Comparison of ENCODE assay signal across 8 cellular contexts in the genomic region with DNA sequence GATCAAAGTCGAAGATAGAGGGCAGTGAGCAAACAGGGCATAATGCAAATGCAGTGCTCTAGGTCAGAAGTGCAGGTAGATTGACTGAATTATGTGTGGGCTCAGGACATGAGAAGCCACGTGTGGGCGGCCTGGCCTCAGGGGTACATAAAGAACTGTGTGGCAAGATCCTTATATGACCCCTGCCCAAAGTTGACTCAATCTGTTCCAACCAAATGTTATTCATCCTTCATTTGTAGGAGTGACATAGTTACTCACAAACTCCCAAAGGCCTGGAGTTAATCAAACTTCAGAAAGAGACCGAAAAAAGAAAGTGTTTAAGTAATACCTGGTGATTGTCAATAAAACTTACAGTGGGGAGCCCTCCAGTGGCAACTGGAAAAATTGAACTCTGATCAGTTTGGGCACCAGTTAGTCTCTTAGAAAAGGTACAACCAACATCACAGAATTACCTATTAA.
A peak's percentile ranks its signal among the peaks of the same experiment; 100 is the strongest.
DNase-seq lines count a peak whose midpoint lies in the region; ATAC-seq and TF ChIP-seq lines count a peak whose summit lies in the region.

No MANE protein-coding gene starts in this region.

- no peaks in the 10 kb centered on the region for H4K20me1 ChIP-seq in GM23338 (replicated peaks; ENCODE audit: insufficient read depth)

- DNase-seq in D341Med (ENCODE audit: low spot score) (peak; percentile 30), GM23338 (ENCODE audit: low spot score) (peak; percentile 57), SW480 (ENCODE audit: low spot score) (peak; percentile 33), iPS DF 4.7 (ENCODE audit: extremely low read depth, low spot score) (peak; percentile 14), type B pancreatic cell (ENCODE audit: extremely low spot score, unreplicated experiment) (no peak), spleen (no peak), gastrocnemius medialis (no peak), UCSD-AML1 (lab: John Stamatoyannopoulos, UW; ENCODE audit: unreplicated experiment) (no peak)

- no peaks in the 10 kb centered on the region for H3K9me2 ChIP-seq in GM23338 (ENCODE audit: insufficient read depth)

- H3K4me3 Mint-ChIP-seq in GM23338 (no peak overlapping the region), type B pancreatic cell (no peak overlapping the region)

- H3K79me2 ChIP-seq in GM23338 (replicated peaks; ENCODE audit: insufficient read depth): no peaks in the 10 kb centered on the region

- in situ Hi-C loops in gastrocnemius medialis (cut with MboI; ENCODE audit: low sequenced_read_pairs in 4 of 4): no loop called here

- no peak overlapping the region for H3K4me3 ChIP-seq in GM23338
- no peak overlapping the region for H3K4me3 ChIP-seq in spleen
- no peak overlapping the region for H3K4me3 ChIP-seq in gastrocnemius medialis

- H2AFZ ChIP-seq in GM23338: no peak overlapping the region

- H3K27ac ChIP-seq in GM23338 (ENCODE audit: low read depth): no peak overlapping the region
- no peak overlapping the region for H3K27ac ChIP-seq in spleen
- H3K27ac ChIP-seq in gastrocnemius medialis: no peak overlapping the region

- H3K36me3 Mint-ChIP-seq in GM23338 (ENCODE audit: low read depth) (no peaks in the 10 kb centered on the region), type B pancreatic cell (peaks cover 4% of the 10 kb centered on the region)

- TF ChIP-seq POLR2A in spleen (IDR thresholded peaks at IDR 0.05): no peak
- no peak for TF ChIP-seq POLR2A in gastrocnemius medialis (IDR thresholded peaks at IDR 0.05)

- H3F3A ChIP-seq in GM23338 (replicated peaks; ENCODE audit: low read depth): no peaks in the 10 kb centered on the region

- H3K36me3 ChIP-seq in GM23338 (ENCODE audit: insufficient read depth) (no peaks in the 10 kb centered on the region), spleen (no peaks in the 10 kb centered on the region), gastrocnemius medialis (no peaks in the 10 kb centered on the region)

- H3K4me2 ChIP-seq in GM23338: no peak overlapping the region

- ATAC-seq in GM23338: peak; percentile 50
- ATAC-seq in gastrocnemius medialis: no peak

- no peaks in the 10 kb centered on the region for H3K4me1 ChIP-seq in GM23338 (ENCODE audit: insufficient read depth)
- no peaks in the 10 kb centered on the region for H3K4me1 ChIP-seq in spleen
- H3K4me1 ChIP-seq in gastrocnemius medialis: no peaks in the 10 kb centered on the region

- H3K27ac Mint-ChIP-seq in GM23338 (no peak overlapping the region), type B pancreatic cell (peak overlapping the region; percentile 26)

- intact Hi-C loops in spleen (cut with DNase I; ENCODE audit: low total_unique reads) (no loop called here), gastrocnemius medialis (cut with DNase I; ENCODE audit: low total_unique reads) (no loop called here)

- no peaks in the 10 kb centered on the region; the same call in 2 of the 3 replicates for H3K4me1 Mint-ChIP-seq in GM23338
- H3K4me1 Mint-ChIP-seq in type B pancreatic cell (ENCODE audit: unreplicated experiment): peaks cover 5% of the 10 kb centered on the region

- WGBS in spleen, 5 donors: 61 to 87% (median 84%) methylated on average over 4 of the region's 4 CpGs

- H3K9me3 Mint-ChIP-seq in GM23338 (no peaks in the 10 kb centered on the region; the same call in 2 of the 3 replicates), type B pancreatic cell (no peaks in the 10 kb centered on the region)

- H3K27me3 ChIP-seq in GM23338 (ENCODE audit: insufficient read depth) (no peaks in the 10 kb centered on the region), spleen (replicated peaks in 1 of 7) (no peaks in the 10 kb centered on the region), gastrocnemius medialis (no peaks in the 10 kb centered on the region)

- TF ChIP-seq CTCF in GM23338 (conservative IDR thresholded peaks at IDR 0.05; ENCODE audit: low read depth in 2 of 2): peak; percentile 59 to 70
- TF ChIP-seq CTCF in type B pancreatic cell (conservative IDR thresholded peaks at IDR 0.05): peak; percentile 70
- peak in 4 of 11 experiments; percentile 12 to 27 (median 24) for TF ChIP-seq CTCF in spleen (IDR thresholded peaks at IDR 0.05 in 8 of 11, conservative IDR thresholded peaks at IDR 0.05 in 3 of 11)
- TF ChIP-seq CTCF in gastrocnemius medialis (IDR thresholded peaks at IDR 0.05 in 4 of 5, conservative IDR thresholded peaks at IDR 0.05 in 1 of 5): peak in 1 of 5 experiments; percentile 29

- no peaks in the 10 kb centered on the region for H3K9me3 ChIP-seq in spleen
- H3K9me3 ChIP-seq in gastrocnemius medialis: no peaks in the 10 kb centered on the region

- H3K27me3 Mint-ChIP-seq in GM23338 (ENCODE audit: insufficient read depth, low read depth, poor library complexity) (no peaks in the 10 kb centered on the region), type B pancreatic cell (no peaks in the 10 kb centered on the region)

TF ChIP-seq in GM23338, 12 proteins besides CTCF, POLR2A, EP300 and RAD21 (continues in another document):
- TF ChIP-seq NANOG (IDR thresholded peaks at IDR 0.05; ENCODE audit: borderline replicate concordance): no peak
- no peak for TF ChIP-seq EZH2phosphoT487 (IDR thresholded peaks at IDR 0.05; ENCODE audit: unreplicated experiment)
- no peak for TF ChIP-seq CREB1 (CRISPR knock-in tag; IDR thresholded peaks at IDR 0.05; ENCODE audit: low read depth)
- TF ChIP-seq JUNB (IDR thresholded peaks at IDR 0.05; ENCODE audit: unreplicated experiment): no peak
- TF ChIP-seq, protein P1, sequence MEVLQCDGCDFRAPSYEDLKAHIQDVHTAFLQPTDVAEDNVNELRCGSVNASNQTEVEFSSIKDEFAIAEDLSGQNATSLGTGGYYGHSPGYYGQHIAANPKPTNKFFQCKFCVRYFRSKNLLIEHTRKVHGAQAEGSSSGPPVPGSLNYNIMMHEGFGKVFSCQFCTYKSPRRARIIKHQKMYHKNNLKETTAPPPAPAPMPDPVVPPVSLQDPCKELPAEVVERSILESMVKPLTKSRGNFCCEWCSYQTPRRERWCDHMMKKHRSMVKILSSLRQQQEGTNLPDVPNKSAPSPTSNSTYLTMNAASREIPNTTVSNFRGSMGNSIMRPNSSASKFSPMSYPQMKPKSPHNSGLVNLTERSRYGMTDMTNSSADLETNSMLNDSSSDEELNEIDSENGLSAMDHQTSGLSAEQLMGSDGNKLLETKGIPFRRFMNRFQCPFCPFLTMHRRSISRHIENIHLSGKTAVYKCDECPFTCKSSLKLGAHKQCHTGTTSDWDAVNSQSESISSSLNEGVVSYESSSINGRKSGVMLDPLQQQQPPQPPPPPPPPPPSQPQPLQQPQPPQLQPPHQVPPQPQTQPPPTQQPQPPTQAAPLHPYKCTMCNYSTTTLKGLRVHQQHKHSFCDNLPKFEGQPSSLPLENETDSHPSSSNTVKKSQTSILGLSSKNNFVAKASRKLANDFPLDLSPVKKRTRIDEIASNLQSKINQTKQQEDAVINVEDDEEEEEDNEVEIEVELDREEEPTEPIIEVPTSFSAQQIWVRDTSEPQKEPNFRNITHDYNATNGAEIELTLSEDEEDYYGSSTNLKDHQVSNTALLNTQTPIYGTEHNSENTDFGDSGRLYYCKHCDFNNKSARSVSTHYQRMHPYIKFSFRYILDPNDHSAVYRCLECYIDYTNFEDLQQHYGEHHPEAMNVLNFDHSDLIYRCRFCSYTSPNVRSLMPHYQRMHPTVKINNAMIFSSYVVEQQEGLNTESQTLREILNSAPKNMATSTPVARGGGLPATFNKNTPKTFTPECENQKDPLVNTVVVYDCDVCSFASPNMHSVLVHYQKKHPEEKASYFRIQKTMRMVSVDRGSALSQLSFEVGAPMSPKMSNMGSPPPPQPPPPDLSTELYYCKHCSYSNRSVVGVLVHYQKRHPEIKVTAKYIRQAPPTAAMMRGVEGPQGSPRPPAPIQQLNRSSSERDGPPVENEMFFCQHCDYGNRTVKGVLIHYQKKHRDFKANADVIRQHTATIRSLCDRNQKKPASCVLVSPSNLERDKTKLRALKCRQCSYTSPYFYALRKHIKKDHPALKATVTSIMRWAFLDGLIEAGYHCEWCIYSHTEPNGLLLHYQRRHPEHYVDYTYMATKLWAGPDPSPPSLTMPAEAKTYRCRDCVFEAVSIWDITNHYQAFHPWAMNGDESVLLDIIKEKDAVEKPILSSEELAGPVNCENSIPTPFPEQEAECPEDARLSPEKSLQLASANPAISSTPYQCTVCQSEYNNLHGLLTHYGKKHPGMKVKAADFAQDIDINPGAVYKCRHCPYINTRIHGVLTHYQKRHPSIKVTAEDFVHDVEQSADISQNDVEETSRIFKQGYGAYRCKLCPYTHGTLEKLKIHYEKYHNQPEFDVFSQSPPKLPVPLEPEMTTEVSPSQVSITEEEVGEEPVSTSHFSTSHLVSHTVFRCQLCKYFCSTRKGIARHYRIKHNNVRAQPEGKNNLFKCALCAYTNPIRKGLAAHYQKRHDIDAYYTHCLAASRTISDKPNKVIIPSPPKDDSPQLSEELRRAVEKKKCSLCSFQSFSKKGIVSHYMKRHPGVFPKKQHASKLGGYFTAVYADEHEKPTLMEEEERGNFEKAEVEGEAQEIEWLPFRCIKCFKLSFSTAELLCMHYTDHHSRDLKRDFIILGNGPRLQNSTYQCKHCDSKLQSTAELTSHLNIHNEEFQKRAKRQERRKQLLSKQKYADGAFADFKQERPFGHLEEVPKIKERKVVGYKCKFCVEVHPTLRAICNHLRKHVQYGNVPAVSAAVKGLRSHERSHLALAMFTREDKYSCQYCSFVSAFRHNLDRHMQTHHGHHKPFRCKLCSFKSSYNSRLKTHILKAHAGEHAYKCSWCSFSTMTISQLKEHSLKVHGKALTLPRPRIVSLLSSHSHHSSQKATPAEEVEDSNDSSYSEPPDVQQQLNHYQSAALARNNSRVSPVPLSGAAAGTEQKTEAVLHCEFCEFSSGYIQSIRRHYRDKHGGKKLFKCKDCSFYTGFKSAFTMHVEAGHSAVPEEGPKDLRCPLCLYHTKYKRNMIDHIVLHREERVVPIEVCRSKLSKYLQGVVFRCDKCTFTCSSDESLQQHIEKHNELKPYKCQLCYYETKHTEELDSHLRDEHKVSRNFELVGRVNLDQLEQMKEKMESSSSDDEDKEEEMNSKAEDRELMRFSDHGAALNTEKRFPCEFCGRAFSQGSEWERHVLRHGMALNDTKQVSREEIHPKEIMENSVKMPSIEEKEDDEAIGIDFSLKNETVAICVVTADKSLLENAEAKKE (CRISPR knock-in tag; IDR thresholded peaks at IDR 0.05): no peak

Comparison
In these comparisons a context has a peak if more than half of its experiments do, and no peak if none do; other contexts are left out.
1. DNase-seq: peak in D341Med (single experiment), GM23338 (single experiment), SW480 (single experiment) and iPS DF 4.7 (single experiment); none in type B pancreatic cell (single experiment), spleen (single experiment), gastrocnemius medialis (0 of 2) and UCSD-AML1 (single experiment).